ENCODE assay signal across 19 cellular contexts in the genomic region with DNA sequence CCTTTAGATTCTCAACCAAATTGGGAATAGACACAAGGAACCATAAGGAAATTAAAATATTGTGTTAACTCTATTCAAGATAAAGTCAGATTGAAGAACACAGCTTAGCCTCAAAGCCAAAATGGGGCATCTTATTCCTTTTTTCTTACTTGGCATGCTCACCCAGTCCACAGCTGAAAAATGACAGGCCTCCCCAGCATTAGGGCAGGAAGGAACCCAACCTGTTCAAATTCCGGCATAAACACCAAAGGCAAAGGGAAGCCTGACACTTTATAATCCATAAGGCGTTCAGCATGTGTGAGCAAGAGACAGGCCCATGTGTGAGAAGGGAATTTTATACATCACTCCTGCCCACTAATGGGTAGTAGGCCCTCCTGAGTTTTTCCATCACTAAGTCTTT.
"Had no signal": no experiment of that assay in that cellular context is flagged by ENCODE, and none has a peak within 500 bp of the region (broad histone marks: within the 10 kb centered on the region; RNA-seq: fewer than 3 reads in every experiment).

No MANE protein-coding gene starts in this region.

- H3K4me3 ChIP-seq: MG63 had no signal

- FAIRE-seq: HTR-8/SVneo, RCC 7860 had no signal

- DNase-seq: KBM-7, NCI-H1092, NCI-H1105 treated with DMSO at 0.1 percent for 48 hours, NCI-H1417 treated with DMSO at 0.1 percent for 48 hours, NCI-H187, NCI-H2029, NCI-H2081 treated with DMSO at 0.1 percent for 48 hours, NCI-H2171, NCI-H510A, NCI-H524 treated with DMSO at 0.1 percent for 48 hours, NCI-H69, NCI-H774, Right ventricle myocardium superior, RPMI8226, SIG-M5 had no signal

- H3K36me3 ChIP-seq: MG63 had no signal

- H3K27me3 ChIP-seq: MG63 had no signal

- H3K27ac ChIP-seq: HL-60 had no signal

- H3K9me3 ChIP-seq: MG63 had no signal
